19 cellular contexts compared by ENCODE assay signal in the genomic region with DNA sequence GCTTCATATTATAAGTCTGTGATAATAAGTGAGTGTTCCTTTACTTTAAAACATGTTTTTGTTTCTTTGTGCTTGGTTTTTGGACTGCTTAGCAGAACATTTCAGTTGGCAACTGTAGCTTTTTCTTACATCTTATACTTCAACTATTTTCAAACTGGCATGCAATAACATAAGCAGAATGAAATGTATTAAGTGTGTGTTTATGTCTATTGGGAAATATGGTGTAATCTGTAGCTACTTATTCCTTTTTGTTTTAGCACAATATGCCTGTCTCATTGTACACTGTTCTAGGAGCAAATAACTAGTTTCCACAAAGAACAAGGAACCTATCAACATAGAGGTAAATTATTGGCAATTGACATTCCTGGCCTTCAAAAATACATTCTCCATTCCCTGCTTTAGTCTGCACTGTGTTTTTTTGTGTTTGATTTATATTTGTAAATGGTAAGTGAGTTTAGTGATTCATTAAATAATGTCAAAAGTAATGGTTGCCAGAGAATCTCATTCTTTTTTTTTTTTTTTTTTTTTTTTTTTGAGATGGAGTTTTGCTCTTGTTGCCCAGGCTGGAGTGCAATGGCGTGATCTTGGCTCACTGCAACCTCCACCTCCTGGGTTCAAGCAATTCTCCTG.
DNase-seq lines count a peak whose midpoint lies in the region; TF ChIP-seq lines count a peak whose summit lies in the region.
"Had no signal": no experiment of that assay in that cellular context is flagged by ENCODE, and none has a peak within 500 bp of the region (broad histone marks: within the 10 kb centered on the region; RNA-seq: fewer than 3 reads in every experiment).

No MANE protein-coding gene starts in this region.

- TF ChIP-seq CTCF in chondrocyte (IDR thresholded peaks at IDR 0.05) (no peak), fibroblast of pulmonary artery (IDR thresholded peaks at IDR 0.05; ENCODE audit: low read length, missing control alignments) (no peak), nephron (IDR thresholded peaks at IDR 0.05; ENCODE audit: unreplicated experiment in 3 of 3) (no peak), suprapubic skin (IDR thresholded peaks at IDR 0.05) (no peak)

- H3K9ac ChIP-seq in GM23248, result no peak overlapping the region

- peak overlapping the region; percentile 73 for H3K27ac Mint-ChIP-seq in chondrocyte (ENCODE audit: unreplicated experiment)
- H3K27ac Mint-ChIP-seq in nephron, result peak overlapping the region; percentile 14 to 64 (median 22)

- H3K4me1 ChIP-seq in GM23248 (ENCODE audit: insufficient read depth) (peaks cover 18% of the 10 kb centered on the region), suprapubic skin (no peaks in the 10 kb centered on the region)
- H3K4me1 ChIP-seq: A549 had no signal

- H3K36me3 ChIP-seq in GM23248 (ENCODE audit: low read depth), result no peaks in the 10 kb centered on the region
- H3K36me3 ChIP-seq in suprapubic skin, result no peaks in the 10 kb centered on the region

- in situ Hi-C loops in GM23248 (cut with MboI), result no loop called here

- H3K27me3 ChIP-seq in GM23248 (replicated peaks; ENCODE audit: insufficient read depth) (no peaks in the 10 kb centered on the region), suprapubic skin (no peaks in the 10 kb centered on the region)

- peaks cover 80% of the 10 kb centered on the region for H3K79me2 ChIP-seq in GM23248 (ENCODE audit: insufficient read depth)

- no peak for TF ChIP-seq EP300 in suprapubic skin (IDR thresholded peaks at IDR 0.05)

- no peak overlapping the region for H3K4me3 Mint-ChIP-seq in chondrocyte (ENCODE audit: unreplicated experiment)
- H3K4me3 Mint-ChIP-seq in nephron, result no peak overlapping the region

- 100% methylated on average over 1 of the region's 1 CpG for WGBS in GM23248 (ENCODE audit: low coverage in 1 of 2, low lambda C conversion rate in 2 of 2, missing lambda C conversion rate in 2 of 2), 2 experiments
- 86% methylated on average over 1 of the region's 1 CpG for whole genome bisulfite sequencing in suprapubic skin

- H3K4me1 Mint-ChIP-seq in chondrocyte (ENCODE audit: low read depth), result peaks cover 39% of the 10 kb centered on the region
- peaks cover 68% of the 10 kb centered on the region for H3K4me1 Mint-ChIP-seq in nephron

- H3K4me2 ChIP-seq in GM23248 (ENCODE audit: unreplicated experiment), result no peak overlapping the region
- H3K4me2 ChIP-seq: A549 had no signal

- H3K4me3 ChIP-seq in GM23248 (no peak overlapping the region), fibroblast of pulmonary artery (replicated peaks; ENCODE audit: low read depth, low read length) (no peak overlapping the region), suprapubic skin (no peak overlapping the region)
- H3K4me3 ChIP-seq: A549, K562 had no signal

- H3F3A ChIP-seq in GM23248 (ENCODE audit: insufficient read depth), result peaks cover 3% of the 10 kb centered on the region; the same call in 1 of the 2 replicates

- no peaks in the 10 kb centered on the region for H3K36me3 Mint-ChIP-seq in chondrocyte (ENCODE audit: low read depth)
- H3K36me3 Mint-ChIP-seq in nephron (ENCODE audit: low read depth), result peaks cover 13% of the 10 kb centered on the region

- DNase-seq in GM23248, result peak; percentile 36
- DNase-seq in chondrocyte (ENCODE audit: low spot score), result no peak
- DNase-seq in fibroblast of pulmonary artery (ENCODE audit: low read depth), result peak; percentile 39
- DNase-seq in suprapubic skin (ENCODE audit: low spot score in 2 of 2), result no peak
- DNase-seq in RPMI8226, result no peak
- no peak for DNase-seq in COLO668 (lab: John Stamatoyannopoulos, UW; ENCODE audit: unreplicated experiment)
- no peak for DNase-seq in DMS53 (lab: John Stamatoyannopoulos, UW)
- DNase-seq: DMS 273 treated with DMSO at 0.1 percent for 48 hours, GF-D8, MV-4-11, NCI-H1417, NCI-H1930, NCI-H446, NCI-H69 had no signal

- H4K20me1 ChIP-seq in GM23248 (ENCODE audit: insufficient read depth), result peaks cover 6% of the 10 kb centered on the region; the same call in 1 of the 2 replicates

- H3K9me3 Mint-ChIP-seq in chondrocyte (ENCODE audit: low read depth) (no peaks in the 10 kb centered on the region), nephron (no peaks in the 10 kb centered on the region)

- H3K27ac ChIP-seq in GM23248, result peak overlapping the region; percentile 14; the same call in 1 of the 2 replicates
- H3K27ac ChIP-seq in suprapubic skin, result no peak overlapping the region
- H3K27ac ChIP-seq: A549, C4-2B, HL-60 had no signal

- H3K9me2 ChIP-seq in GM23248 (ENCODE audit: insufficient read depth), result no peaks in the 10 kb centered on the region

- H2AFZ ChIP-seq in GM23248, result no peak overlapping the region

- H3K27me3 Mint-ChIP-seq in chondrocyte (ENCODE audit: low read depth), result no peaks in the 10 kb centered on the region
- H3K27me3 Mint-ChIP-seq in nephron (ENCODE audit: low read depth), result no peaks in the 10 kb centered on the region

- H3K9me3 ChIP-seq in GM23248 (ENCODE audit: low read depth), result no peaks in the 10 kb centered on the region
- H3K9me3 ChIP-seq in suprapubic skin, result no peaks in the 10 kb centered on the region
- H3K9me3 ChIP-seq: A549 had no signal

- TF ChIP-seq POLR2A in suprapubic skin (IDR thresholded peaks at IDR 0.05), result no peak

Comparison
In these comparisons a context has a peak if more than half of its experiments do, and no peak if none do; other contexts are left out.
1. DNase-seq: peak in GM23248 (single experiment) and fibroblast of pulmonary artery (single experiment); none in chondrocyte (single experiment), suprapubic skin (0 of 2), RPMI8226 (single experiment), COLO668 (single experiment) and DMS53 (single experiment).